ENCODE assay signal across 1 cellular context in genomic region chr5:122311400-122311887, GRCh38.
TF ChIP-seq lines count a peak whose summit lies in the region.

No MANE protein-coding gene starts in this region.

TF ChIP-seq in HEK293, 187 proteins besides CTCF, POLR2A, EP300 and RAD21 (continued from another document and continues in another):
- TF ChIP-seq, protein P1, sequence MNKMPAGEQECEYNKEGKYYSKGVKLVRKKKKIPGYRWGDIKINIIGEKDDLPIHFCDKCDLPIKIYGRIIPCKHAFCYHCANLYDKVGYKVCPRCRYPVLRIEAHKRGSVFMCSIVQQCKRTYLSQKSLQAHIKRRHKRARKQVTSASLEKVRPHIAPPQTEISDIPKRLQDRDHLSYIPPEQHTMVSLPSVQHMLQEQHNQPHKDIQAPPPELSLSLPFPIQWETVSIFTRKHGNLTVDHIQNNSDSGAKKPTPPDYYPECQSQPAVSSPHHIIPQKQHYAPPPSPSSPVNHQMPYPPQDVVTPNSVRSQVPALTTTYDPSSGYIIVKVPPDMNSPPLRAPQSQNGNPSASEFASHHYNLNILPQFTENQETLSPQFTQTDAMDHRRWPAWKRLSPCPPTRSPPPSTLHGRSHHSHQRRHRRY (tag by site-specific recombination; IDR thresholded peaks at IDR 0.05): no peak
- TF ChIP-seq ZNF521 (tag by site-specific recombination; IDR thresholded peaks at IDR 0.05) (no peak), ZNF366 (tag by site-specific recombination; conservative IDR thresholded peaks at IDR 0.05) (no peak), ZNF623 (tag by site-specific recombination; IDR thresholded peaks at IDR 0.05) (no peak), ZNF555 (tag by site-specific recombination; conservative IDR thresholded peaks at IDR 0.05) (no peak), ZNF626 (tag by site-specific recombination; IDR thresholded peaks at IDR 0.05) (no peak), PRDM4 (tag by site-specific recombination; IDR thresholded peaks at IDR 0.05) (no peak), ZNF544 (tag by site-specific recombination; IDR thresholded peaks at IDR 0.05) (no peak), FEZF1 (tag by site-specific recombination; IDR thresholded peaks at IDR 0.05) (no peak), REST (tag by site-specific recombination; IDR thresholded peaks at IDR 0.05) (no peak), ZBTB17 (tag by site-specific recombination; IDR thresholded peaks at IDR 0.05) (no peak), PRDM6 (tag by site-specific recombination; IDR thresholded peaks at IDR 0.05) (no peak), ZNF600 (tag by site-specific recombination; IDR thresholded peaks at IDR 0.05) (no peak), ZNF37A (tag by site-specific recombination; IDR thresholded peaks at IDR 0.05) (no peak), ZIC2 (tag by site-specific recombination; IDR thresholded peaks at IDR 0.05) (peak; percentile 79), ZNF843 (tag by site-specific recombination; IDR thresholded peaks at IDR 0.05) (no peak), PRDM10 (tag by site-specific recombination; IDR thresholded peaks at IDR 0.05) (peak; percentile 84), ZNF16 (tag by site-specific recombination; IDR thresholded peaks at IDR 0.05; ENCODE audit: low read depth) (no peak), ZNF654 (tag by site-specific recombination; IDR thresholded peaks at IDR 0.05; ENCODE audit: low read depth) (no peak), ZFP41 (tag by site-specific recombination; IDR thresholded peaks at IDR 0.05; ENCODE audit: borderline replicate concordance) (no peak), ZBTB49 (tag by site-specific recombination; IDR thresholded peaks at IDR 0.05; ENCODE audit: low read depth) (no peak), ZNF157 (tag by site-specific recombination; IDR thresholded peaks at IDR 0.05) (no peak)
- TF ChIP-seq, protein P2, sequence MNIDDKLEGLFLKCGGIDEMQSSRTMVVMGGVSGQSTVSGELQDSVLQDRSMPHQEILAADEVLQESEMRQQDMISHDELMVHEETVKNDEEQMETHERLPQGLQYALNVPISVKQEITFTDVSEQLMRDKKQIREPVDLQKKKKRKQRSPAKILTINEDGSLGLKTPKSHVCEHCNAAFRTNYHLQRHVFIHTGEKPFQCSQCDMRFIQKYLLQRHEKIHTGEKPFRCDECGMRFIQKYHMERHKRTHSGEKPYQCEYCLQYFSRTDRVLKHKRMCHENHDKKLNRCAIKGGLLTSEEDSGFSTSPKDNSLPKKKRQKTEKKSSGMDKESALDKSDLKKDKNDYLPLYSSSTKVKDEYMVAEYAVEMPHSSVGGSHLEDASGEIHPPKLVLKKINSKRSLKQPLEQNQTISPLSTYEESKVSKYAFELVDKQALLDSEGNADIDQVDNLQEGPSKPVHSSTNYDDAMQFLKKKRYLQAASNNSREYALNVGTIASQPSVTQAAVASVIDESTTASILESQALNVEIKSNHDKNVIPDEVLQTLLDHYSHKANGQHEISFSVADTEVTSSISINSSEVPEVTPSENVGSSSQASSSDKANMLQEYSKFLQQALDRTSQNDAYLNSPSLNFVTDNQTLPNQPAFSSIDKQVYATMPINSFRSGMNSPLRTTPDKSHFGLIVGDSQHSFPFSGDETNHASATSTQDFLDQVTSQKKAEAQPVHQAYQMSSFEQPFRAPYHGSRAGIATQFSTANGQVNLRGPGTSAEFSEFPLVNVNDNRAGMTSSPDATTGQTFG (tag by site-specific recombination; IDR thresholded peaks at IDR 0.05; ENCODE audit: borderline replicate concordance): no peak
- TF ChIP-seq, protein P3, sequence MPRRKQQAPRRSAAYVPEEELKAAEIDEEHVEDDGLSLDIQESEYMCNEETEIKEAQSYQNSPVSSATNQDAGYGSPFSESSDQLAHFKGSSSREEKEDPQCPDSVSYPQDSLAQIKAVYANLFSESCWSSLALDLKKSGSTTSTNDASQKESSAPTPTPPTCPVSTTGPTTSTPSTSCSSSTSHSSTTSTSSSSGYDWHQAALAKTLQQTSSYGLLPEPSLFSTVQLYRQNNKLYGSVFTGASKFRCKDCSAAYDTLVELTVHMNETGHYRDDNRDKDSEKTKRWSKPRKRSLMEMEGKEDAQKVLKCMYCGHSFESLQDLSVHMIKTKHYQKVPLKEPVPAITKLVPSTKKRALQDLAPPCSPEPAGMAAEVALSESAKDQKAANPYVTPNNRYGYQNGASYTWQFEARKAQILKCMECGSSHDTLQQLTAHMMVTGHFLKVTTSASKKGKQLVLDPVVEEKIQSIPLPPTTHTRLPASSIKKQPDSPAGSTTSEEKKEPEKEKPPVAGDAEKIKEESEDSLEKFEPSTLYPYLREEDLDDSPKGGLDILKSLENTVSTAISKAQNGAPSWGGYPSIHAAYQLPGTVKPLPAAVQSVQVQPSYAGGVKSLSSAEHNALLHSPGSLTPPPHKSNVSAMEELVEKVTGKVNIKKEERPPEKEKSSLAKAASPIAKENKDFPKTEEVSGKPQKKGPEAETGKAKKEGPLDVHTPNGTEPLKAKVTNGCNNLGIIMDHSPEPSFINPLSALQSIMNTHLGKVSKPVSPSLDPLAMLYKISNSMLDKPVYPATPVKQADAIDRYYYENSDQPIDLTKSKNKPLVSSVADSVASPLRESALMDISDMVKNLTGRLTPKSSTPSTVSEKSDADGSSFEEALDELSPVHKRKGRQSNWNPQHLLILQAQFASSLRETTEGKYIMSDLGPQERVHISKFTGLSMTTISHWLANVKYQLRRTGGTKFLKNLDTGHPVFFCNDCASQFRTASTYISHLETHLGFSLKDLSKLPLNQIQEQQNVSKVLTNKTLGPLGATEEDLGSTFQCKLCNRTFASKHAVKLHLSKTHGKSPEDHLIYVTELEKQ (tag by site-specific recombination; IDR thresholded peaks at IDR 0.05; ENCODE audit: borderline replicate concordance): no peak
- TF ChIP-seq, protein P4, sequence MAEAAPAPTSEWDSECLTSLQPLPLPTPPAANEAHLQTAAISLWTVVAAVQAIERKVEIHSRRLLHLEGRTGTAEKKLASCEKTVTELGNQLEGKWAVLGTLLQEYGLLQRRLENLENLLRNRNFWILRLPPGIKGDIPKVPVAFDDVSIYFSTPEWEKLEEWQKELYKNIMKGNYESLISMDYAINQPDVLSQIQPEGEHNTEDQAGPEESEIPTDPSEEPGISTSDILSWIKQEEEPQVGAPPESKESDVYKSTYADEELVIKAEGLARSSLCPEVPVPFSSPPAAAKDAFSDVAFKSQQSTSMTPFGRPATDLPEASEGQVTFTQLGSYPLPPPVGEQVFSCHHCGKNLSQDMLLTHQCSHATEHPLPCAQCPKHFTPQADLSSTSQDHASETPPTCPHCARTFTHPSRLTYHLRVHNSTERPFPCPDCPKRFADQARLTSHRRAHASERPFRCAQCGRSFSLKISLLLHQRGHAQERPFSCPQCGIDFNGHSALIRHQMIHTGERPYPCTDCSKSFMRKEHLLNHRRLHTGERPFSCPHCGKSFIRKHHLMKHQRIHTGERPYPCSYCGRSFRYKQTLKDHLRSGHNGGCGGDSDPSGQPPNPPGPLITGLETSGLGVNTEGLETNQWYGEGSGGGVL (tag by site-specific recombination; IDR thresholded peaks at IDR 0.05): peak; percentile 75
- TF ChIP-seq, protein P5, sequence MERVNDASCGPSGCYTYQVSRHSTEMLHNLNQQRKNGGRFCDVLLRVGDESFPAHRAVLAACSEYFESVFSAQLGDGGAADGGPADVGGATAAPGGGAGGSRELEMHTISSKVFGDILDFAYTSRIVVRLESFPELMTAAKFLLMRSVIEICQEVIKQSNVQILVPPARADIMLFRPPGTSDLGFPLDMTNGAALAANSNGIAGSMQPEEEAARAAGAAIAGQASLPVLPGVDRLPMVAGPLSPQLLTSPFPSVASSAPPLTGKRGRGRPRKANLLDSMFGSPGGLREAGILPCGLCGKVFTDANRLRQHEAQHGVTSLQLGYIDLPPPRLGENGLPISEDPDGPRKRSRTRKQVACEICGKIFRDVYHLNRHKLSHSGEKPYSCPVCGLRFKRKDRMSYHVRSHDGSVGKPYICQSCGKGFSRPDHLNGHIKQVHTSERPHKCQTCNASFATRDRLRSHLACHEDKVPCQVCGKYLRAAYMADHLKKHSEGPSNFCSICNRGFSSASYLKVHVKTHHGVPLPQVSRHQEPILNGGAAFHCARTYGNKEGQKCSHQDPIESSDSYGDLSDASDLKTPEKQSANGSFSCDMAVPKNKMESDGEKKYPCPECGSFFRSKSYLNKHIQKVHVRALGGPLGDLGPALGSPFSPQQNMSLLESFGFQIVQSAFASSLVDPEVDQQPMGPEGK (tag by site-specific recombination; IDR thresholded peaks at IDR 0.05): peak; percentile 87
